ENCODE assay signal across 8 cellular contexts in genomic region chr3:28286595-28286994, GRCh38. TPM values are rescaled to one million over a fixed set of nuclear protein-coding genes. Genes with fewer than 3 reads are reported as not detected.
A peak's percentile ranks its signal among the peaks of the same experiment; 100 is the strongest.
DNase-seq lines count a peak whose midpoint lies in the region; ATAC-seq and TF ChIP-seq lines count a peak whose summit lies in the region.

No MANE protein-coding gene starts in this region.

- H3K4me3 ChIP-seq in LNCaP clone FGC (ENCODE audit: low read depth, low read length) (no peak overlapping the region), WI38 (ENCODE audit: low read depth, low read length) (no peak overlapping the region), heart right ventricle (no peak overlapping the region)

- H3K36me3 ChIP-seq in heart right ventricle: peaks cover 0 to 12% (median 0%) of the 10 kb centered on the region in 9 donors

- intact Hi-C loops in Right ventricle myocardium inferior (cut with DNase I) (loop anchor here (10.0 kb wide), 1 partner anchor 572 kb away; no protein-coding TSS in a partner anchor), cardiac septum (cut with DNase I) (no loop called here), heart right ventricle (cut with DNase I) (loop anchor here in 3 of 10 donors (5.0 to 10.0 kb wide), 3 partner anchors 212 to 574 kb away; no protein-coding TSS in a partner anchor)

- no peak overlapping the region for H3T11ph ChIP-seq in H9 (ENCODE audit: low read length)

- no peak overlapping the region for H2BK12ac ChIP-seq in H9 (ENCODE audit: insufficient read length, low read depth, low read length)

- H3K79me2 ChIP-seq in H9 (ENCODE audit: insufficient read depth, low read length): no peaks in the 10 kb centered on the region

- peaks cover 9 to 16% (median 10%) of the 10 kb centered on the region in 3 experiments for H3K36me3 Mint-ChIP-seq in H9 (ENCODE audit: insufficient read depth in 1 of 3, low read depth in 3 of 3)
- H3K36me3 Mint-ChIP-seq in stimulated activated effector memory CD8-positive, alpha-beta T cell treated with anti-CD3 and anti-CD28 coated beads, Interleukin-12 subunit alpha, Interleukin-12 subunit beta, amount 100 ng/mL, for 72 hours: peaks cover 5% of the 10 kb centered on the region

- H2AFZ ChIP-seq in H9 (ENCODE audit: low read length): no peak overlapping the region

- H2BK120ac ChIP-seq in H9 (ENCODE audit: low read depth, low read length, poor library complexity, severe bottlenecking): no peak overlapping the region

- ATAC-seq in Right ventricle myocardium inferior: peak; percentile 70
- ATAC-seq in heart right ventricle: peak in 6 of 8 donors; percentile 49 to 85 (median 68)
- peak; percentile 77 for ATAC-seq in stimulated activated effector memory CD8-positive, alpha-beta T cell treated with anti-CD3 and anti-CD28 coated beads, Interleukin-12 subunit alpha, Interleukin-12 subunit beta, amount 100 ng/mL, for 72 hours

- no peaks in the 10 kb centered on the region for H4K20me1 ChIP-seq in H9 (ENCODE audit: control insufficient read depth, insufficient read depth, insufficient read length)

- no peak overlapping the region for H3K14ac ChIP-seq in H9 (ENCODE audit: insufficient read depth, low read length)

- no peak overlapping the region for H4K8ac ChIP-seq in H9 (replicated peaks; ENCODE audit: insufficient read length, low read depth, low read length)

- H3K4me2 ChIP-seq in H9 (ENCODE audit: insufficient read depth, insufficient read length, low read length): no peak overlapping the region

- no peak overlapping the region for H3K4ac ChIP-seq in H9 (ENCODE audit: low read depth, low read length)

- H3K4me1 ChIP-seq in H9 (ENCODE audit: insufficient read depth, low read length): no peaks in the 10 kb centered on the region
- peaks cover 0 to 14% (median 0%) of the 10 kb centered on the region in 9 donors for H3K4me1 ChIP-seq in heart right ventricle

- peaks cover 6% of the 10 kb centered on the region for H3K9me3 ChIP-seq in H9 (ENCODE audit: control insufficient read depth, low read depth, low read length)
- H3K9me3 ChIP-seq in heart right ventricle: peaks cover 0 to 10% (median 0%) of the 10 kb centered on the region in 11 donors

- H2BK20ac ChIP-seq in H9 (ENCODE audit: low read depth, low read length, poor library complexity, severe bottlenecking): no peak overlapping the region

- peaks cover 2 to 3% of the 10 kb centered on the region in 2 experiments; a peak in 2 of 5 replicates for H3K9me3 Mint-ChIP-seq in H9
- no peaks in the 10 kb centered on the region for H3K9me3 Mint-ChIP-seq in stimulated activated effector memory CD8-positive, alpha-beta T cell treated with anti-CD3 and anti-CD28 coated beads, Interleukin-12 subunit alpha, Interleukin-12 subunit beta, amount 100 ng/mL, for 72 hours

- TF ChIP-seq CTCF in H9 (conservative IDR thresholded peaks at IDR 0.05): peak; percentile 62
- peak; percentile 68 for TF ChIP-seq CTCF in LNCaP clone FGC (IDR thresholded peaks at IDR 0.05; ENCODE audit: control insufficient read depth, extremely low read depth, insufficient read depth)
- TF ChIP-seq CTCF in WI38 (IDR thresholded peaks at IDR 0.05; ENCODE audit: low read depth, low read length): peak; percentile 29; the same call in 1 of the 2 replicates
- peak; percentile 29 to 69 (median 58) for TF ChIP-seq CTCF in heart right ventricle (IDR thresholded peaks at IDR 0.05)

- H3K23me2 ChIP-seq in H9 (ENCODE audit: insufficient read length, low read depth, low read length, poor library complexity, severe bottlenecking): no peaks in the 10 kb centered on the region

- no peak overlapping the region; a peak in 1 of 7 replicates for H3K27ac Mint-ChIP-seq in H9
- H3K27ac Mint-ChIP-seq in stimulated activated effector memory CD8-positive, alpha-beta T cell treated with anti-CD3 and anti-CD28 coated beads, Interleukin-12 subunit alpha, Interleukin-12 subunit beta, amount 100 ng/mL, for 72 hours: no peak overlapping the region

- H3K79me1 ChIP-seq in H9 (ENCODE audit: insufficient read depth, low read depth, low read length, poor library complexity, severe bottlenecking): no peaks in the 10 kb centered on the region

- no peak overlapping the region for H2AK5ac ChIP-seq in H9 (ENCODE audit: insufficient read length, low read length)

- no peak overlapping the region for H2BK5ac ChIP-seq in H9 (ENCODE audit: insufficient read length, low read length)

- H3K56ac ChIP-seq in H9 (ENCODE audit: insufficient read length, low read depth, low read length): no peak overlapping the region

- H3K23ac ChIP-seq in H9 (ENCODE audit: insufficient read length, low read depth, low read length): no peak overlapping the region

- H3K27me3 ChIP-seq in H9 (ENCODE audit: insufficient read depth, low read length): no peaks in the 10 kb centered on the region
- no peaks in the 10 kb centered on the region for H3K27me3 ChIP-seq in heart right ventricle

- no peak overlapping the region for H4K5ac ChIP-seq in H9 (ENCODE audit: insufficient read length, low read depth, low read length)

- H3K27ac ChIP-seq in H9 (ENCODE audit: insufficient read length, low read depth, low read length) (no peak overlapping the region), heart right ventricle (no peak overlapping the region)

- H2BK15ac ChIP-seq in H9 (ENCODE audit: low read depth, low read length): no peak overlapping the region

- no peak overlapping the region for H4K91ac ChIP-seq in H9 (ENCODE audit: insufficient read length, low read depth, low read length)

- no peak overlapping the region for H3K9ac ChIP-seq in H9 (ENCODE audit: extremely low read depth, insufficient read length, low read length)

- DNase-seq in Right ventricle myocardium inferior (ENCODE audit: missing footprints) (no peak), cardiac septum (ENCODE audit: low spot score) (no peak), H9 (no peak), LNCaP clone FGC (ENCODE audit: low read depth) (no peak), heart right ventricle (no peak)
- DNase-seq in stimulated activated effector memory CD8-positive, alpha-beta T cell treated with anti-CD3 and anti-CD28 coated beads, Interleukin-12 subunit alpha, Interleukin-12 subunit beta, amount 100 ng/mL, for 72 hours (ENCODE audit: low spot score in 2 of 2): no peak
- no peak for DNase-seq in effector CD8-positive, alpha-beta T cell (lab: John Stamatoyannopoulos, UW)

- no peak overlapping the region for H3K18ac ChIP-seq in H9 (ENCODE audit: insufficient read length, low read depth, low read length)

- H3K4me1 Mint-ChIP-seq in H9: peaks cover 3 to 10% of the 10 kb centered on the region in 2 experiments
- peaks cover 38% of the 10 kb centered on the region for H3K4me1 Mint-ChIP-seq in stimulated activated effector memory CD8-positive, alpha-beta T cell treated with anti-CD3 and anti-CD28 coated beads, Interleukin-12 subunit alpha, Interleukin-12 subunit beta, amount 100 ng/mL, for 72 hours

- no peaks in the 10 kb centered on the region for H3K27me3 Mint-ChIP-seq in H9 (ENCODE audit: low read depth)

- no peak overlapping the region for H3K4me3 Mint-ChIP-seq in H9
- H3K4me3 Mint-ChIP-seq in stimulated activated effector memory CD8-positive, alpha-beta T cell treated with anti-CD3 and anti-CD28 coated beads, Interleukin-12 subunit alpha, Interleukin-12 subunit beta, amount 100 ng/mL, for 72 hours: peak overlapping the region; percentile 34

RNA-seq across cellular contexts. Expression of gene CMC1, which starts 45.2 kb away (rescaled TPM):
- total RNA-seq in Right ventricle myocardium inferior: 35.7 TPM
- 22.3 TPM for total RNA-seq in cardiac septum
- 15.6 and 16.5 TPM in 2 replicates for total RNA-seq in H9 (2021)
- 10 to 100 TPM; 16.9 to 38.5 (median 24.7) TPM for total RNA-seq in heart right ventricle
- 10 to 100 TPM; 50.2 to 68.6 TPM for polyA plus RNA-seq in heart right ventricle
